ENCODE assay signal across 9 cellular contexts in genomic region chr18:10020176-10020575, GRCh38.
A peak's percentile ranks its signal among the peaks of the same experiment; 100 is the strongest.
DNase-seq lines count a peak whose midpoint lies in the region; FAIRE-seq and TF ChIP-seq lines count a peak whose summit lies in the region.
"Had no signal": no experiment of that assay in that cellular context is flagged by ENCODE, and none has a peak within 500 bp of the region (broad histone marks: within the 10 kb centered on the region; RNA-seq: fewer than 3 reads in every experiment).

No MANE protein-coding gene starts in this region.

- H3K36me3 Mint-ChIP-seq in type B pancreatic cell: peaks cover 5% of the 10 kb centered on the region

- H3K4me3 Mint-ChIP-seq in type B pancreatic cell: peak overlapping the region; percentile 2
- H3K4me3 Mint-ChIP-seq: H9 had no signal

- H3K4me3 ChIP-seq in Jurkat, Clone E6-1 (ENCODE audit: low read length): no peak overlapping the region

- peaks cover 2% of the 10 kb centered on the region for H3K27me3 Mint-ChIP-seq in type B pancreatic cell

- peak; percentile 48 for DNase-seq in Jurkat, Clone E6-1 (ENCODE audit: low read depth, low spot score)
- DNase-seq in NCI-H2107 treated with DMSO at 0.1 percent for 48 hours (lab: John Stamatoyannopoulos, UW; ENCODE audit: unreplicated experiment) (peak; percentile 19), amniotic epithelial cell (ENCODE audit: low read depth) (peak; percentile 38), type B pancreatic cell (ENCODE audit: extremely low spot score, unreplicated experiment) (peak; percentile 22), urothelium cell line (ENCODE audit: low spot score) (no peak), H4 (ENCODE audit: low spot score) (no peak)
- DNase-seq in stimulated activated CD4-positive, alpha-beta T cell treated with anti-CD3 and anti-CD28 coated beads, Interleukin-4, amount 100 ng/mL, for 24 hours: no peak
- DNase-seq: anterior cingulate cortex, H9 had no signal

- TF ChIP-seq CTCF in type B pancreatic cell (conservative IDR thresholded peaks at IDR 0.05): no peak

- H3K9me3 Mint-ChIP-seq in type B pancreatic cell: peaks cover 3% of the 10 kb centered on the region

- FAIRE-seq in urothelium cell line (lab: Jason Lieb, UNC): no peak

- H3K27ac Mint-ChIP-seq in type B pancreatic cell: peak overlapping the region; percentile 58
- H3K27ac Mint-ChIP-seq: H9 had no signal

- H3K4me1 Mint-ChIP-seq in type B pancreatic cell (ENCODE audit: unreplicated experiment): peaks cover 38% of the 10 kb centered on the region

Comparison
In these comparisons a context has a peak if more than half of its experiments do, and no peak if none do; other contexts are left out.
1. DNase-seq: peak in Jurkat, Clone E6-1 (single experiment), NCI-H2107 treated with DMSO at 0.1 percent for 48 hours (single experiment), amniotic epithelial cell (single experiment) and type B pancreatic cell (single experiment); none in urothelium cell line (single experiment), H4 (single experiment) and stimulated activated CD4-positive, alpha-beta T cell treated with anti-CD3 and anti-CD28 coated beads, Interleukin-4, amount 100 ng/mL, for 24 hours (single experiment).